8 cellular contexts compared by ENCODE assay signal in genomic region chrX:103254171-103254824, GRCh38. TPM values are rescaled to one million over a fixed set of nuclear protein-coding genes. Genes with fewer than 3 reads are reported as not detected.
A peak's percentile ranks its signal among the peaks of the same experiment; 100 is the strongest.
DNase-seq lines count a peak whose midpoint lies in the region; ATAC-seq lines count a peak whose summit lies in the region.

No MANE protein-coding gene starts in this region.

- H3K4me1 Mint-ChIP-seq in stimulated activated naive CD8-positive, alpha-beta T cell treated with anti-CD3 and anti-CD28 coated beads, Interleukin-15, amount 100 ng/mL, for 72 hours = peaks cover 17% of the 10 kb centered on the region

- no peaks in the 10 kb centered on the region for H3K27me3 Mint-ChIP-seq in stimulated activated naive CD8-positive, alpha-beta T cell treated with anti-CD3 and anti-CD28 coated beads, Interleukin-15, amount 100 ng/mL, for 72 hours

- H3K4me3 Mint-ChIP-seq in stimulated activated naive CD8-positive, alpha-beta T cell treated with anti-CD3 and anti-CD28 coated beads, Interleukin-15, amount 100 ng/mL, for 72 hours = peak overlapping the region; percentile 96 to 98

- peak overlapping the region; percentile 84 to 99 for H3K27ac Mint-ChIP-seq in stimulated activated naive CD8-positive, alpha-beta T cell treated with anti-CD3 and anti-CD28 coated beads, Interleukin-15, amount 100 ng/mL, for 72 hours

- peak; percentile 66 for ATAC-seq in GM21786 (IDR thresholded peaks at IDR 0.05; ENCODE audit: unreplicated experiment)
- ATAC-seq in stimulated activated naive CD8-positive, alpha-beta T cell treated with anti-CD3 and anti-CD28 coated beads, Interleukin-15, amount 100 ng/mL, for 72 hours = peak; percentile 83

- H3K9me3 Mint-ChIP-seq in stimulated activated naive CD8-positive, alpha-beta T cell treated with anti-CD3 and anti-CD28 coated beads, Interleukin-15, amount 100 ng/mL, for 72 hours = no peaks in the 10 kb centered on the region

- DNase-seq in EL = peak; percentile 35
- peak; percentile 59 for DNase-seq in NCI-H1092 treated with DMSO at 0.1 percent for 48 hours (lab: John Stamatoyannopoulos, UW)
- peak; percentile 51 for DNase-seq in activated CD4-positive, alpha-beta T cell treated with anti-CD3 and anti-CD28 coated beads for 48 hours
- no peak for DNase-seq in epithelial cell of prostate (ENCODE audit: low read depth, low spot score)
- peak; percentile 45 for DNase-seq in midbrain (lab: John Stamatoyannopoulos, UW)
- DNase-seq in stimulated activated naive CD8-positive, alpha-beta T cell treated with anti-CD3 and anti-CD28 coated beads, Interleukin-15, amount 100 ng/mL, for 72 hours = peak in 1 of 2 donors; percentile 56
- DNase-seq in mesenteric fat pad (ENCODE audit: low spot score) = no peak

- H3K27ac ChIP-seq in epithelial cell of prostate = peak overlapping the region; percentile 78

RNA-seq across cellular contexts. Expression of gene TCEAL8, which starts 0.7 kb away (rescaled TPM):
- 33.3 TPM for total RNA-seq in mesenteric fat pad

RNA-seq across cellular contexts. Expression of gene TCEAL5, which starts 22.3 kb away (rescaled TPM):
- not detected for total RNA-seq in mesenteric fat pad

RNA-seq across cellular contexts. Expression of gene BEX4, which starts 39.4 kb away (rescaled TPM):
- 17.0 TPM for total RNA-seq in mesenteric fat pad

RNA-seq across cellular contexts. Expression of gene BEX2, which starts 56.5 kb away (rescaled TPM):
- not detected for total RNA-seq in mesenteric fat pad

Comparison
In these comparisons a context has a peak if more than half of its experiments do, and no peak if none do; other contexts are left out.
1. DNase-seq: peak in EL (single experiment), NCI-H1092 treated with DMSO at 0.1 percent for 48 hours (single experiment), activated CD4-positive, alpha-beta T cell treated with anti-CD3 and anti-CD28 coated beads for 48 hours (single experiment) and midbrain (single experiment); none in epithelial cell of prostate (single experiment) and mesenteric fat pad (single experiment).